ENCODE assay signal across 17 cellular contexts in genomic region chr21:33427051-33427450, GRCh38.
"Had no signal": no experiment of that assay in that cellular context is flagged by ENCODE, and none has a peak within 500 bp of the region (broad histone marks: within the 10 kb centered on the region; RNA-seq: fewer than 3 reads in every experiment).

No MANE protein-coding gene starts in this region.

- H3K4me1 ChIP-seq: adrenal gland had no signal

- H3K9me3 ChIP-seq: adrenal gland, heart left ventricle, mucosa of descending colon, thoracic aorta, vagina had no signal

- H3K4me3 ChIP-seq: adrenal gland, coronary artery, heart left ventricle, mucosa of descending colon, thoracic aorta, vagina had no signal

- H3K27ac Mint-ChIP-seq: activated CD8-positive, alpha-beta T cell treated with anti-CD3 and anti-CD28 coated beads for 36 hours; nephron; stimulated activated naive CD8-positive, alpha-beta T cell treated with anti-CD3 and anti-CD28 coated beads, Interleukin-15, Interleukin-2, amounts not matched to agents 100 ng/mL and 50 ng/mL, for 24 hours; T-helper 1 cell treated with Interleukin-12 subunit alpha and Interleukin-12 subunit beta and Interleukin-4 antibody, amounts not matched to agents 30 μg/mL and 1 μg/mL, for 36 hours had no signal

- H3K27ac ChIP-seq: adrenal gland, heart left ventricle, thoracic aorta had no signal

- H3K27me3 Mint-ChIP-seq: activated CD8-positive, alpha-beta T cell treated with anti-CD3 and anti-CD28 coated beads for 36 hours; stimulated activated naive CD8-positive, alpha-beta T cell treated with anti-CD3 and anti-CD28 coated beads, Interleukin-15, Interleukin-2, amounts not matched to agents 100 ng/mL and 50 ng/mL, for 24 hours had no signal

- H3K9me3 Mint-ChIP-seq: activated CD8-positive, alpha-beta T cell treated with anti-CD3 and anti-CD28 coated beads for 36 hours; nephron; stimulated activated naive CD8-positive, alpha-beta T cell treated with anti-CD3 and anti-CD28 coated beads, Interleukin-15, Interleukin-2, amounts not matched to agents 100 ng/mL and 50 ng/mL, for 24 hours; T-helper 1 cell treated with Interleukin-12 subunit alpha and Interleukin-12 subunit beta and Interleukin-4 antibody, amounts not matched to agents 30 μg/mL and 1 μg/mL, for 36 hours had no signal

- ATAC-seq: activated CD8-positive, alpha-beta T cell treated with anti-CD3 and anti-CD28 coated beads for 36 hours; heart left ventricle; mucosa of descending colon had no signal

- H3K27me3 ChIP-seq: adrenal gland, heart left ventricle, vagina had no signal

- DNase-seq: activated CD4-positive, alpha-beta T cell treated with anti-CD3 and anti-CD28 coated beads for 4 hours; activated CD8-positive, alpha-beta memory T cell treated with anti-CD3 and anti-CD28 coated beads, Interleukin-2, amount 50 U/mL, for 4 hours; activated CD8-positive, alpha-beta T cell treated with anti-CD3 and anti-CD28 coated beads for 36 hours; activated naive CD4-positive, alpha-beta T cell; caudate nucleus; effector CD4-positive, alpha-beta T cell; heart left ventricle; mucosa of descending colon; stimulated activated CD4-positive, alpha-beta T cell treated with anti-CD3 and anti-CD28 coated beads, Interleukin-4, amount 100 ng/mL, for 1 hour; stimulated activated CD8-positive, alpha-beta memory T cell treated with anti-CD3 and anti-CD28 coated beads, Interleukin-4, amount 100 ng/mL, for 48 hours had no signal

- H3K4me1 Mint-ChIP-seq: nephron had no signal

- H3K4me3 Mint-ChIP-seq: activated CD8-positive, alpha-beta T cell treated with anti-CD3 and anti-CD28 coated beads for 36 hours; nephron; stimulated activated naive CD8-positive, alpha-beta T cell treated with anti-CD3 and anti-CD28 coated beads, Interleukin-15, Interleukin-2, amounts not matched to agents 100 ng/mL and 50 ng/mL, for 24 hours; T-helper 1 cell treated with Interleukin-12 subunit alpha and Interleukin-12 subunit beta and Interleukin-4 antibody, amounts not matched to agents 30 μg/mL and 1 μg/mL, for 36 hours had no signal
